ENCODE assay signal across 15 cellular contexts in genomic region chr22:49587987-49588386, GRCh38.
A peak's percentile ranks its signal among the peaks of the same experiment; 100 is the strongest.
DNase-seq lines count a peak whose midpoint lies in the region; ATAC-seq, FAIRE-seq and TF ChIP-seq lines count a peak whose summit lies in the region.
"Had no signal": no experiment of that assay in that cellular context is flagged by ENCODE, and none has a peak within 500 bp of the region (broad histone marks: within the 10 kb centered on the region; RNA-seq: fewer than 3 reads in every experiment).

No MANE protein-coding gene starts in this region.

- H3K36me3 ChIP-seq in right lobe of liver (no peaks in the 10 kb centered on the region), HepG2 (replicated peaks in 1 of 2; ENCODE audit: control insufficient read depth in 1 of 2, insufficient read depth in 2 of 2, low read length in 2 of 2) (no peaks in the 10 kb centered on the region), kidney (ENCODE audit: control insufficient read depth in 1 of 2, insufficient read depth in 2 of 2, low read length in 2 of 2) (no peaks in the 10 kb centered on the region), trophoblast cell (ENCODE audit: control insufficient read depth in 1 of 2, insufficient read depth in 2 of 2, low read length in 2 of 2) (no peaks in the 10 kb centered on the region)
- H3K36me3 ChIP-seq: BE2C had no signal

- no peak overlapping the region for H3K4me2 ChIP-seq in HepG2 (ENCODE audit: low read depth, low read length)
- no peak overlapping the region for H3K4me2 ChIP-seq in trophoblast cell (ENCODE audit: low read length)
- H3K4me2 ChIP-seq: A549, GM23338 had no signal

- BruUV-seq in HepG2 (replicated peaks; lab: Mats Ljungman, UMichigan): no TSS peak

- peaks cover 2% of the 10 kb centered on the region for H3K79me1 ChIP-seq in trophoblast cell (ENCODE audit: low read length)

- POLR2A ChIA-PET in HepG2 (lab: Yijun Ruan, JAX): no interaction called here

- no peak for TF ChIP-seq CTCF in right lobe of liver (IDR thresholded peaks at IDR 0.05)
- TF ChIP-seq CTCF in HepG2 (CRISPR knock-in tag; IDR thresholded peaks at IDR 0.05): no peak
- TF ChIP-seq CTCF in kidney (IDR thresholded peaks at IDR 0.05; ENCODE audit: borderline replicate concordance, extremely low read depth, insufficient read depth): no peak

- H4K91ac ChIP-seq in trophoblast cell (ENCODE audit: low read depth, low read length): peak overlapping the region; percentile 9

- ATAC-seq in right lobe of liver: no peak
- ATAC-seq in HepG2: no peak
- ATAC-seq: A549, GM12878, GM23338 had no signal

- TF ChIP-seq RAD21 in HepG2 (CRISPR knock-in tag; IDR thresholded peaks at IDR 0.05): no peak

- no peaks in the 10 kb centered on the region for H3K9me3 ChIP-seq in right lobe of liver
- H3K9me3 ChIP-seq in HepG2 (ENCODE audit: low read length): no peaks in the 10 kb centered on the region
- H3K9me3 ChIP-seq in kidney (ENCODE audit: control insufficient read depth in 1 of 2, low read length in 2 of 2): no peaks in the 10 kb centered on the region
- H3K9me3 ChIP-seq in trophoblast cell (ENCODE audit: insufficient read depth, low read depth, low read length): peaks cover 2% of the 10 kb centered on the region
- H3K9me3 ChIP-seq: A549, BE2C had no signal

- H3K27me3 ChIP-seq in right lobe of liver (no peaks in the 10 kb centered on the region), HepG2 (ENCODE audit: control insufficient read depth in 1 of 2, insufficient read depth in 2 of 2, low read length in 2 of 2) (peaks cover 10 to 73% of the 10 kb centered on the region in 2 experiments; a peak in 4 of 5 replicates), trophoblast cell (ENCODE audit: insufficient read depth, low read length) (no peaks in the 10 kb centered on the region)
- H3K27me3 ChIP-seq: BE2C had no signal

- H2BK5ac ChIP-seq in trophoblast cell (ENCODE audit: low read depth, low read length, poor library complexity): no peak overlapping the region

- H3K4me1 ChIP-seq in right lobe of liver (no peaks in the 10 kb centered on the region), HepG2 (ENCODE audit: insufficient read depth, low read length) (no peaks in the 10 kb centered on the region), kidney (ENCODE audit: control insufficient read depth in 1 of 2, insufficient read depth in 1 of 2, low read depth in 1 of 2, low read length in 2 of 2) (no peaks in the 10 kb centered on the region), trophoblast cell (ENCODE audit: control insufficient read depth in 1 of 2, insufficient read depth in 2 of 2, low read length in 2 of 2) (peaks cover 0 to 2% of the 10 kb centered on the region in 2 experiments)
- H3K4me1 ChIP-seq: A549, BE2C had no signal

- no peak overlapping the region for H2AFZ ChIP-seq in HepG2 (ENCODE audit: low read length)
- H2AFZ ChIP-seq in trophoblast cell (ENCODE audit: insufficient read depth, low read length, poor library complexity): no peak overlapping the region
- H2AFZ ChIP-seq: GM23338 had no signal

- TF ChIP-seq EP300 in HepG2 (IDR thresholded peaks at IDR 0.05; ENCODE audit: low read depth in 2 of 2, low read length in 2 of 2) (no peak), HepG2 (CRISPR knock-in tag; IDR thresholded peaks at IDR 0.05; ENCODE audit: borderline replicate concordance) (no peak)

- intact Hi-C loops in right lobe of liver (cut with DNase I) (no loop called here), HepG2 (cut with micrococcal nuclease; ENCODE audit: unreplicated experiment) (no loop called here), kidney (cut with DNase I) (no loop called here)

- H3K27ac ChIP-seq in right lobe of liver: no peak overlapping the region
- no peak overlapping the region for H3K27ac ChIP-seq in HepG2 (ENCODE audit: extremely low read length, insufficient read depth, low read length)
- H3K27ac ChIP-seq in kidney (ENCODE audit: low read depth in 2 of 2, low read length in 2 of 2): no peak overlapping the region
- H3K27ac ChIP-seq in trophoblast cell (ENCODE audit: low read depth, low read length): no peak overlapping the region
- H3K27ac ChIP-seq: A549, C4-2B had no signal

- in situ Hi-C loops in HepG2 (cut with HindIII; ENCODE audit: extremely low pct_ligation_motif_present, low pct_unique_long_range_greater_than_20kb): no loop called here

- no peak overlapping the region for H3K14ac ChIP-seq in trophoblast cell (ENCODE audit: low read length)

- no peak overlapping the region for H2BK120ac ChIP-seq in trophoblast cell (ENCODE audit: insufficient read depth, low read length, poor library complexity)

- no peak overlapping the region for H4K12ac ChIP-seq in trophoblast cell (ENCODE audit: low read depth, low read length)

- no peak for TF ChIP-seq POLR2A in right lobe of liver (IDR thresholded peaks at IDR 0.05)
- TF ChIP-seq POLR2A in HepG2 (IDR thresholded peaks at IDR 0.05; ENCODE audit: insufficient read depth in 1 of 2, low read depth in 2 of 2, low read length in 2 of 2): no peak

- no peak overlapping the region for H2AK5ac ChIP-seq in trophoblast cell (ENCODE audit: low read length)

- H3K79me2 ChIP-seq in HepG2 (ENCODE audit: insufficient read depth, low read length) (no peaks in the 10 kb centered on the region), trophoblast cell (ENCODE audit: control insufficient read depth, insufficient read depth, low read length, poor library complexity) (no peaks in the 10 kb centered on the region)

- no peak overlapping the region for H3K18ac ChIP-seq in trophoblast cell (ENCODE audit: low read length)

- no peak overlapping the region for H3K9ac ChIP-seq in HepG2 (ENCODE audit: insufficient read depth, low read depth, low read length)
- no peak overlapping the region for H3K9ac ChIP-seq in kidney (ENCODE audit: low read length in 2 of 2)
- H3K9ac ChIP-seq in trophoblast cell (ENCODE audit: low read length): no peak overlapping the region

- H3K4ac ChIP-seq in trophoblast cell (ENCODE audit: low read depth, low read length): no peak overlapping the region

- no peaks in the 10 kb centered on the region for H4K20me1 ChIP-seq in HepG2 (ENCODE audit: insufficient read depth, low read length)

- WGBS in right lobe of liver (ENCODE audit: insufficient coverage, low coverage, low lambda C conversion rate, missing lambda C conversion rate): 67% methylated on average over 8 of the region's 13 CpGs
- WGBS in HepG2 (ENCODE audit: low lambda C conversion rate): 8% methylated on average over 8 of the region's 13 CpGs
- WGBS in trophoblast cell (ENCODE audit: extremely low coverage, insufficient coverage, insufficient read length): no CpG with 5 or more reads among the region's 13 CpGs

- H2BK12ac ChIP-seq in trophoblast cell (ENCODE audit: low read length): no peak overlapping the region

- FAIRE-seq in HepG2 (lab: Jason Lieb, UNC): no peak
- no peak for FAIRE-seq in kidney (lab: Jason Lieb, UNC)
- FAIRE-seq: A549, GM12878, GM18507 had no signal

- peak in 2 of 3 donors; percentile 12 to 40 for DNase-seq in right lobe of liver
- DNase-seq in HepG2 (ENCODE audit: low spot score): no peak
- DNase-seq in kidney: peak; percentile 50
- DNase-seq in trophoblast cell: no peak
- DNase-seq in NK-92 treated with Interleukin-12 subunit alpha and Interleukin-12 subunit beta, amount 100 ng/mL, for 24 hours (lab: John Stamatoyannopoulos, UW): no peak
- no peak for DNase-seq in NCI-H2029 (lab: John Stamatoyannopoulos, UW)
- DNase-seq in NCI-H774 (lab: John Stamatoyannopoulos, UW): no peak
- DNase-seq: BE2C; CD4-positive, alpha-beta memory T cell; DMS79 had no signal

- CTCF ChIA-PET in HepG2 (lab: Yijun Ruan, JAX; ENCODE audit: low intra/inter-chr PET ratio, low total read pairs): no interaction called here

- H3K23ac ChIP-seq in trophoblast cell (ENCODE audit: low read length): no peak overlapping the region

- H3K4me3 ChIP-seq in right lobe of liver (no peak overlapping the region), HepG2 (replicated peaks in 1 of 3; ENCODE audit: insufficient read depth in 1 of 3, low read depth in 2 of 3, low read length in 3 of 3) (no peak overlapping the region), kidney (ENCODE audit: low read length in 2 of 2) (no peak overlapping the region), trophoblast cell (ENCODE audit: low read depth, low read length) (no peak overlapping the region)
- H3K4me3 ChIP-seq: A549, GM12878, GM23338 had no signal

- no peak overlapping the region for H4K8ac ChIP-seq in trophoblast cell (ENCODE audit: low read depth, low read length)

TF ChIP-seq in HepG2, 621 proteins besides CTCF, POLR2A, EP300 and RAD21 (continues in another document):
- TF ChIP-seq MEIS2 (CRISPR knock-in tag; IDR thresholded peaks at IDR 0.05) (no peak), KAT2B (IDR thresholded peaks at IDR 0.05; ENCODE audit: borderline replicate concordance, low read depth, low read length) (no peak)

Comparison
In these comparisons a context has a peak if more than half of its experiments do, and no peak if none do; other contexts are left out.
1. DNase-seq: peak in right lobe of liver (2 of 3) and kidney (single experiment); none in HepG2 (single experiment), trophoblast cell (0 of 2), NK-92 treated with Interleukin-12 subunit alpha and Interleukin-12 subunit beta, amount 100 ng/mL, for 24 hours (single experiment), NCI-H2029 (single experiment) and NCI-H774 (single experiment).